Comparison of ENCODE assay signal across 22 cellular contexts in genomic region chr18:76432274-76432755, GRCh38.
"Had no signal": no experiment of that assay in that cellular context is flagged by ENCODE, and none has a peak within 500 bp of the region (broad histone marks: within the 10 kb centered on the region; RNA-seq: fewer than 3 reads in every experiment).

No MANE protein-coding gene starts in this region.

- H3K27me3 ChIP-seq: brain microvascular endothelial cell, esophagus squamous epithelium, gastrocnemius medialis, heart left ventricle, upper lobe of right lung had no signal

- H3K36me3 ChIP-seq: brain microvascular endothelial cell, gastrocnemius medialis, upper lobe of right lung had no signal

- DNase-seq: activated B cell treated with CpG ODN at 0.5 μM for 24 hours; activated CD4-positive, alpha-beta T cell treated with anti-CD3 and anti-CD28 coated beads for 4 hours; activated CD4-positive, alpha-beta T cell treated with anti-CD3 and anti-CD28 coated beads, Interleukin-2, amount 50 U/mL, for 48 hours; activated naive CD4-positive, alpha-beta T cell treated with anti-CD3 and anti-CD28 coated beads, Interleukin-2, amount 50 U/mL, for 16 hours; activated T-cell treated with anti-CD3 and anti-CD28 coated beads, Interleukin-2, amount 50 U/mL, for 48 hours; anterior cingulate cortex; brain microvascular endothelial cell; central memory CD4-positive, alpha-beta T cell; effector memory CD4-positive, alpha-beta T cell; esophagus squamous epithelium; heart left ventricle; left cardiac atrium; mucosa of descending colon; retina; stimulated activated CD4-positive, alpha-beta T cell treated with anti-CD3 and anti-CD28 coated beads, Interleukin-4, amount 100 ng/mL, for 24 hours; stimulated activated naive CD4-positive, alpha-beta T cell treated with Interleukin-2 at 50 U/mL for 16 hours; T-cell; upper lobe of right lung had no signal

- H3K9me3 Mint-ChIP-seq: activated B cell treated with CpG ODN at 0.5 μM for 24 hours, neural crest cell, T-cell had no signal

- H3K27ac ChIP-seq: brain microvascular endothelial cell, esophagus squamous epithelium, gastrocnemius medialis, heart left ventricle, upper lobe of right lung had no signal

- H3K27me3 Mint-ChIP-seq: activated B cell treated with CpG ODN at 0.5 μM for 24 hours, T-cell had no signal

- H3K4me3 Mint-ChIP-seq: activated B cell treated with CpG ODN at 0.5 μM for 24 hours, T-cell had no signal

- H3K9me3 ChIP-seq: esophagus squamous epithelium, gastrocnemius medialis, heart left ventricle, mucosa of descending colon, upper lobe of right lung had no signal

- H3K4me3 ChIP-seq: esophagus squamous epithelium, gastrocnemius medialis, heart left ventricle, mucosa of descending colon, upper lobe of right lung had no signal

- ATAC-seq: gastrocnemius medialis, heart left ventricle, left cardiac atrium, mucosa of descending colon, T-cell, upper lobe of right lung had no signal

- FAIRE-seq: colon, islet of Langerhans had no signal

- H3K27ac Mint-ChIP-seq: activated B cell treated with CpG ODN at 0.5 μM for 24 hours, T-cell had no signal
